ENCODE assay signal across 8 cellular contexts in the genomic region with DNA sequence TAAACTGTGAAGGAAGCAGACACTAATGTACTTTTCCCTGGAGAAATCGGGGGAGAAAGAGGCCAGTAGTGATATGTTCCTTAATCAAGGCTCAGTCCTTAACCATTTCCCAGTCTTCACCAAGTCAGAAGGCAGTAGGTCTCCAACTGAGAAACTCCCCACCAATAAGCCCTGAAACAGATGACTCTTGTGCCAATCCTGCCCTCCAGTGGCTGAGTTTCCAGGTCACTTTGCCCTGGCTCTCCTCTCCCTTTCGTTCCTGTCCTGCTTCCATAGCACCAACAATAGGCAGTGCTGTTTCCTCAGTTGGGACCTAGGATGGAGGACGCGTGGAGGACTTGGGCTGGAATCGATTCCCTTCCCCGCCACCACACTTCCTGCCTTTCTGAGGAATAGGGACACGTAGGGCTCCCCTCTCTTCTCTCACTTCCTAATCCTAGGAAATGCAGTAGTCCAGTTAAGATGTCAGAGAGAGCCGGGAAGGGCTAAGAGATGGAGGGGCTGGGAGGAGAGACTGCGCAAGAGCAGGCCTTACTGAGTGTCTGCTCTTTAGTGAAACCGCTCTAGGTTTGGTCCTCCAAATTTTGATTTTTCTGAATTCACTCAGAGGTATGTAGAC. TPM values are rescaled to one million over a fixed set of nuclear protein-coding genes. Genes with fewer than 3 reads are reported as not detected.
DNase-seq lines count a peak whose midpoint lies in the region; ATAC-seq and TF ChIP-seq lines count a peak whose summit lies in the region.

No MANE protein-coding gene starts in this region.

- H3K36me3 ChIP-seq in PC-3 (ENCODE audit: low read depth, low read length) (no peaks in the 10 kb centered on the region), neural progenitor cell (no peaks in the 10 kb centered on the region)

- CTCF ChIA-PET in PC-3 (lab: Charles Lee) = interaction anchor here (0.5 to 1.3 kb wide), 2 partner anchors 125 to 393 kb away, joined by 3 to 8 read pairs; no protein-coding TSS in a partner anchor

- intact Hi-C loops in PC-3 (cut with micrococcal nuclease) = loop anchor here (1.0 to 5.0 kb wide), 4 partner anchors 52 to 426 kb away; no protein-coding TSS in a partner anchor

- H3K9me2 ChIP-seq in PC-3 (replicated peaks; ENCODE audit: low read length) = no peaks in the 10 kb centered on the region

- BruUV-seq in PC-3 (replicated peaks; lab: Mats Ljungman, UMichigan) = no TSS peak

- H3K4me2 ChIP-seq in PC-3 (ENCODE audit: low read length) (no peak overlapping the region), neural progenitor cell (no peak overlapping the region)

- H4K20me1 ChIP-seq in PC-3 (ENCODE audit: low read length) (no peaks in the 10 kb centered on the region), neural progenitor cell (ENCODE audit: low read depth) (no peaks in the 10 kb centered on the region)

- DNase-seq in stimulated activated CD4-positive, alpha-beta T cell treated with anti-CD3 and anti-CD28 coated beads, Interleukin-15, amount 100 ng/mL, for 24 hours = peak; percentile 35
- DNase-seq in stimulated activated CD4-positive, alpha-beta T cell treated with anti-CD3 and anti-CD28 coated beads, Interleukin-12 subunit alpha, Interleukin-12 subunit beta, amount 100 ng/mL, for 4 hours = no peak
- DNase-seq in HT1080 (ENCODE audit: low read depth) (peak; percentile 88), PC-3 (peak; percentile 96), dermis blood vessel endothelial cell (peak; percentile 90), neural progenitor cell (ENCODE audit: low spot score) (peak; percentile 86), cerebellar nuclear complex (lab: John Stamatoyannopoulos, UW) (no peak)

- no peaks in the 10 kb centered on the region for H3K9me3 Mint-ChIP-seq in neural progenitor cell
- H3K9me3 Mint-ChIP-seq in stimulated activated memory B cell treated with anti-CD40 and anti-IgM and Interleukin-4, amounts not matched to agents 10 μg/mL and 1 μg/mL and 100 μg/mL, for 72 hours = no peaks in the 10 kb centered on the region

- peak; percentile 99 for TF ChIP-seq CTCF in PC-3 (conservative IDR thresholded peaks at IDR 0.05; ENCODE audit: low read depth, low read length)
- peak; percentile 78 for TF ChIP-seq CTCF in neural progenitor cell (IDR thresholded peaks at IDR 0.05)

- peak overlapping the region; percentile 48 for H3K27ac Mint-ChIP-seq in neural progenitor cell
- H3K27ac Mint-ChIP-seq in stimulated activated memory B cell treated with anti-CD40 and anti-IgM and Interleukin-4, amounts not matched to agents 10 μg/mL and 1 μg/mL and 100 μg/mL, for 72 hours = no peak overlapping the region

- H3K4me3 ChIP-seq in PC-3 (ENCODE audit: low read length) (no peak overlapping the region), neural progenitor cell (no peak overlapping the region)

- no peaks in the 10 kb centered on the region for H3K9me3 ChIP-seq in PC-3 (ENCODE audit: low read length)
- H3K9me3 ChIP-seq in neural progenitor cell (ENCODE audit: low read depth) = no peaks in the 10 kb centered on the region

- H3K4me1 ChIP-seq in PC-3 (ENCODE audit: insufficient read depth, low read length) = no peaks in the 10 kb centered on the region
- peaks cover 5% of the 10 kb centered on the region for H3K4me1 ChIP-seq in neural progenitor cell

- no peaks in the 10 kb centered on the region for H3K27me3 ChIP-seq in PC-3 (ENCODE audit: low read length)
- H3K27me3 ChIP-seq in neural progenitor cell = no peaks in the 10 kb centered on the region

- H3K9ac ChIP-seq in PC-3 (ENCODE audit: low read length) (no peak overlapping the region), neural progenitor cell (no peak overlapping the region)

- no peak overlapping the region for H3K4me3 Mint-ChIP-seq in neural progenitor cell
- H3K4me3 Mint-ChIP-seq in stimulated activated memory B cell treated with anti-CD40 and anti-IgM and Interleukin-4, amounts not matched to agents 10 μg/mL and 1 μg/mL and 100 μg/mL, for 72 hours = no peak overlapping the region

- peak; percentile 95 for ATAC-seq in PC-3
- no peak for ATAC-seq in stimulated activated memory B cell treated with anti-CD40 and anti-IgM and Interleukin-4, amounts not matched to agents 10 μg/mL and 1 μg/mL and 100 μg/mL, for 72 hours

- H3K27ac ChIP-seq in PC-3 (ENCODE audit: low read length) (no peak overlapping the region), neural progenitor cell (no peak overlapping the region)

- H3K36me3 Mint-ChIP-seq in neural progenitor cell = no peaks in the 10 kb centered on the region
- H3K36me3 Mint-ChIP-seq in stimulated activated memory B cell treated with anti-CD40 and anti-IgM and Interleukin-4, amounts not matched to agents 10 μg/mL and 1 μg/mL and 100 μg/mL, for 72 hours = no peaks in the 10 kb centered on the region

- no peaks in the 10 kb centered on the region for H3F3A ChIP-seq in PC-3 (ENCODE audit: low read length, unreplicated experiment)
- no peaks in the 10 kb centered on the region for H3F3A ChIP-seq in neural progenitor cell (ENCODE audit: low read depth)

- H3K27me3 Mint-ChIP-seq in neural progenitor cell (ENCODE audit: insufficient read depth, low read depth) = peaks cover 3% of the 10 kb centered on the region
- H3K27me3 Mint-ChIP-seq in stimulated activated memory B cell treated with anti-CD40 and anti-IgM and Interleukin-4, amounts not matched to agents 10 μg/mL and 1 μg/mL and 100 μg/mL, for 72 hours = peaks cover 7% of the 10 kb centered on the region

- H3K4me1 Mint-ChIP-seq in neural progenitor cell = peaks cover 24% of the 10 kb centered on the region
- H3K4me1 Mint-ChIP-seq in stimulated activated memory B cell treated with anti-CD40 and anti-IgM and Interleukin-4, amounts not matched to agents 10 μg/mL and 1 μg/mL and 100 μg/mL, for 72 hours = no peaks in the 10 kb centered on the region

- POLR2A ChIA-PET in PC-3 (lab: Charles Lee; ENCODE audit: unreplicated experiment) = no interaction called here

- H3K79me2 ChIP-seq in PC-3 (ENCODE audit: low read length) (no peaks in the 10 kb centered on the region), neural progenitor cell (ENCODE audit: low read depth) (no peaks in the 10 kb centered on the region)

- H2AFZ ChIP-seq in PC-3 (ENCODE audit: low read length) (peak overlapping the region; percentile 54), neural progenitor cell (replicated peaks) (peak overlapping the region; percentile 99)

RNA-seq across cellular contexts. Expression of a gene that starts 23.4 kb away (rescaled TPM):
- total RNA-seq in HT1080 (2014; rRNA removed; shearing (Covaris generic)) = not detected in 2 replicates
- polyA plus RNA-seq in HT1080 (2015; cell fraction: cytosol; rRNA removed) = not detected in 2 replicates
- not detected in 2 replicates for polyA plus RNA-seq in HT1080 (2015; cell fraction: nucleus; rRNA removed)
- total RNA-seq in PC-3 (2014; rRNA removed) = 1.1 TPM in 1 of 2 replicates, not detected in the other
- total RNA-seq in dermis blood vessel endothelial cell = not detected in 2 replicates
- total RNA-seq in neural progenitor cell (ENCODE audit: low replicate concordance) = 0.93 TPM in 1 of 2 replicates, not detected in the other

Comparison
In these comparisons a context has a peak if more than half of its experiments do, and no peak if none do; other contexts are left out.
1. DNase-seq: peak in stimulated activated CD4-positive, alpha-beta T cell treated with anti-CD3 and anti-CD28 coated beads, Interleukin-15, amount 100 ng/mL, for 24 hours (single experiment), HT1080 (single experiment), PC-3 (single experiment), dermis blood vessel endothelial cell (single experiment) and neural progenitor cell (single experiment); none in stimulated activated CD4-positive, alpha-beta T cell treated with anti-CD3 and anti-CD28 coated beads, Interleukin-12 subunit alpha, Interleukin-12 subunit beta, amount 100 ng/mL, for 4 hours (single experiment) and cerebellar nuclear complex (0 of 2).